ENCODE assay signal across 22 cellular contexts in the genomic region with DNA sequence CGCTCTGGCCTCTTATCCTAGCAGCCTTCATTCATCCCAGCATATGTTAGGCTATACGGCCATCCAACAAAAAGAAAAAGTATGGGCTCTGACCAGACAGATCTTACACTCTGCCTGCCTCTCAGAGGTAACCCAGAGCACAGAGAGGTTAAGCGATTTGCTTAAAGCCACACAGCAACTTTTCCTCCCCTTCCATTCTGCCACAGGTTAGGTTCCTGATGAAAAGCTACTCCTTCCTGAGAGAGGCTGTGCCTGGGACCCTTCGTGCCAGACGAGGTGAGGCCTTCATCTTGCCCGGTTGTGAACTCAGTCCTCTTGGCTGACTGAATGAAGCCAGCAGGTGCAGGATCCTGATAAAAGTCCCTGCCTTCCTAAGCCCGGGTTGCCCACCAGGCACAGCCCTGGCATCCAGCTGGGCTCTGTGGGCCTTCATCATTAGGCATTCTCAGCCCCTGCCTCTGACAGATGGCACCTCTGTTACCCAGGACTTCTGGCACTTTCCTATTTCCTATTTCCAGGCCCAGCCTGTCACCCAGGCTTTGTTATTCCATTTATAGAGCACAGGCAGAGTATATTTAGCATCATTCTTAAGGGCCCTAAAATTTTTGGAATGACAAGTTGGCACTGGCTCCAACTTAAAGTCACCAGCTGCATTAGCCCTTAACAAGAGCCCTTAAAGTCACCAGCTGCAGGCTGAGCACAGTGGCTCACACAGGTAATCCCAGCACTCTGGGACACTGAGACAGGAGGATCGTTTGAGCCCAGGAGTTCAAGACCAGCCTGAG. TPM values are rescaled to one million over a fixed set of nuclear protein-coding genes. Genes with fewer than 3 reads are reported as not detected.
DNase-seq lines count a peak whose midpoint lies in the region; ATAC-seq and TF ChIP-seq lines count a peak whose summit lies in the region.
"Had no signal": no experiment of that assay in that cellular context is flagged by ENCODE, and none has a peak within 500 bp of the region (broad histone marks: within the 10 kb centered on the region; RNA-seq: fewer than 3 reads in every experiment).

No MANE protein-coding gene starts in this region.

- intact Hi-C loops in heart left ventricle (cut with DNase I): loop anchor here in 2 of 10 donors (5.0 kb wide), 2 partner anchors 36 to 41 kb away; no protein-coding TSS in a partner anchor
- intact Hi-C loops in gastrocnemius medialis (cut with DNase I; ENCODE audit: low total_unique reads): no loop called here

- ATAC-seq in heart left ventricle (peak; percentile 85 to 92 (median 90)), gastrocnemius medialis (peak; percentile 76 to 77), HG03571 (IDR thresholded peaks at IDR 0.05; ENCODE audit: unreplicated experiment) (no peak)
- ATAC-seq: activated CD4-positive, CD25-positive, alpha-beta regulatory T cell treated with anti-CD3 and anti-CD28 coated beads, Interleukin-2, amount 50 U/mL, for 24 hours; effector memory CD8-positive, alpha-beta T cell; naive thymus-derived CD4-positive, alpha-beta T cell; PC-3 had no signal

- DNase-seq in NCI-H2029 treated with DMSO at 0.1 percent for 48 hours (lab: John Stamatoyannopoulos, UW) (peak; percentile 2), NCI-H2029 (lab: John Stamatoyannopoulos, UW) (no peak), NCI-H524 treated with DMSO at 0.1 percent for 48 hours (lab: John Stamatoyannopoulos, UW) (peak; percentile 81), heart left ventricle (peak in 4 of 5 donors; percentile 39 to 61 (median 46)), gastrocnemius medialis (no peak), Peyer's patch (no peak), UCSD-AML1 (lab: John Stamatoyannopoulos, UW; ENCODE audit: unreplicated experiment) (no peak)
- DNase-seq: 8988T; activated effector memory CD4-positive, alpha-beta T cell treated with Interleukin-2 at 50 U/mL for 16 hours; effector memory CD8-positive, alpha-beta T cell; mammary epithelial cell; naive thymus-derived CD4-positive, alpha-beta T cell; NCI-H2081 treated with DMSO at 0.1 percent for 48 hours; NCI-H748 treated with DMSO at 0.1 percent for 48 hours; PC-3; stimulated activated CD4-positive, alpha-beta T cell treated with anti-CD3 and anti-CD28 coated beads, Interleukin-12 subunit alpha, Interleukin-12 subunit beta, amount 100 ng/mL, for 4 hours; T-helper 9 cell had no signal

- no peaks in the 10 kb centered on the region for H3K9me3 ChIP-seq in heart left ventricle
- H3K9me3 ChIP-seq in gastrocnemius medialis: no peaks in the 10 kb centered on the region
- H3K9me3 ChIP-seq in Peyer's patch: no peaks in the 10 kb centered on the region
- H3K9me3 ChIP-seq: BLaER1 treated with 17β-estradiol and CSF1 and Interleukin-3, amounts not matched to agents 10 nM and 100 nM; tibial nerve had no signal

- no peak overlapping the region for H3K4me3 ChIP-seq in heart left ventricle
- no peak overlapping the region for H3K4me3 ChIP-seq in gastrocnemius medialis
- no peak overlapping the region for H3K4me3 ChIP-seq in Peyer's patch
- H3K4me3 ChIP-seq: BLaER1 treated with 17β-estradiol and CSF1 and Interleukin-3, amounts not matched to agents 10 nM and 100 nM; tibial nerve had no signal

- H3K36me3 ChIP-seq in heart left ventricle: no peaks in the 10 kb centered on the region
- H3K36me3 ChIP-seq in gastrocnemius medialis: no peaks in the 10 kb centered on the region
- no peaks in the 10 kb centered on the region for H3K36me3 ChIP-seq in Peyer's patch
- H3K36me3 ChIP-seq: BLaER1 treated with 17β-estradiol and CSF1 and Interleukin-3, amounts not matched to agents 10 nM and 100 nM; tibial nerve had no signal

- H3K4me1 ChIP-seq in heart left ventricle: peaks cover 0 to 14% (median 7%) of the 10 kb centered on the region in 12 donors
- H3K4me1 ChIP-seq in gastrocnemius medialis: peaks cover 5 to 16% of the 10 kb centered on the region in 2 donors
- no peaks in the 10 kb centered on the region for H3K4me1 ChIP-seq in Peyer's patch
- H3K4me1 ChIP-seq: BLaER1 treated with 17β-estradiol and CSF1 and Interleukin-3, amounts not matched to agents 10 nM and 100 nM; tibial nerve had no signal

- no peaks in the 10 kb centered on the region for H3K27me3 ChIP-seq in heart left ventricle
- H3K27me3 ChIP-seq in gastrocnemius medialis: no peaks in the 10 kb centered on the region
- H3K27me3 ChIP-seq in Peyer's patch: no peaks in the 10 kb centered on the region
- H3K27me3 ChIP-seq: BLaER1 treated with 17β-estradiol and CSF1 and Interleukin-3, amounts not matched to agents 10 nM and 100 nM; tibial nerve had no signal

- TF ChIP-seq CTCF in heart left ventricle (IDR thresholded peaks at IDR 0.05) (no peak), gastrocnemius medialis (IDR thresholded peaks at IDR 0.05 in 4 of 5, conservative IDR thresholded peaks at IDR 0.05 in 1 of 5) (no peak), Peyer's patch (IDR thresholded peaks at IDR 0.05) (no peak)

- in situ Hi-C loops in gastrocnemius medialis (cut with MboI; ENCODE audit: low sequenced_read_pairs in 4 of 4): loop anchor here in 1 of 4 donors (25.0 kb wide), 1 partner anchor 229 kb away; no protein-coding TSS in a partner anchor

- WGBS in heart left ventricle, 4 donors: 59 to 74% (median 67%) methylated on average over 7 to 8 of the region's 8 CpGs

- TF ChIP-seq POLR2A in heart left ventricle (IDR thresholded peaks at IDR 0.05): no peak
- no peak for TF ChIP-seq POLR2A in gastrocnemius medialis (IDR thresholded peaks at IDR 0.05)
- no peak for TF ChIP-seq POLR2A in Peyer's patch (IDR thresholded peaks at IDR 0.05)

- H3K27ac ChIP-seq in heart left ventricle: peak overlapping the region; percentile 45 to 97 (median 78)
- H3K27ac ChIP-seq in gastrocnemius medialis: peak overlapping the region in 3 of 4 donors; percentile 42 to 72 (median 53)
- H3K27ac ChIP-seq in Peyer's patch: no peak overlapping the region
- H3K27ac ChIP-seq: BLaER1 treated with 17β-estradiol and CSF1 and Interleukin-3, amounts not matched to agents 10 nM and 100 nM; tibial nerve had no signal

RNA-seq across cellular contexts. Expression of a gene that starts 12.8 kb away (rescaled TPM):
- under 1 TPM in 2 of 9 donors, not detected in 7; 0.20 to 0.27 TPM for total RNA-seq in heart left ventricle
- not detected for polyA plus RNA-seq in heart left ventricle
- not detected for total RNA-seq in gastrocnemius medialis
- 10 to 100 TPM in 3 of 4 donors, not detected in 1; 13.3 to 55.0 (median 34.5) TPM for total RNA-seq in Peyer's patch
- total RNA-seq: SK-MEL-5 had no signal

RNA-seq across cellular contexts. Expression of a gene that starts 18.6 kb away (rescaled TPM):
- 100 to 1,000 TPM in 3 of 9 donors, 10 to 100 TPM in 6; 18.3 to 132 (median 42.6) TPM for total RNA-seq in heart left ventricle
- polyA plus RNA-seq in heart left ventricle: 10 to 100 TPM; 28.8 to 81.6 TPM
- 100 to 1,000 TPM in 1 of 4 donors, 10 to 100 TPM in 3; 67.3 to 143 (median 77.4) TPM for total RNA-seq in gastrocnemius medialis
- 100 to 1,000 TPM in 2 of 4 donors, 10 to 100 TPM in 2; 68.5 to 191 (median 128) TPM for total RNA-seq in Peyer's patch

RNA-seq across cellular contexts. Expression of a gene that starts 36.9 kb away (rescaled TPM):
- total RNA-seq in heart left ventricle (10 to 100 TPM; 42.9 to 72.6 (median 48.5) TPM), gastrocnemius medialis (10 to 100 TPM; 15.9 to 29.5 (median 25.5) TPM), Peyer's patch (10 to 100 TPM; 27.8 to 38.7 (median 34.8) TPM)
- polyA plus RNA-seq in heart left ventricle: 10 to 100 TPM; 26.0 to 94.7 TPM

Comparison
In these comparisons a context has a peak if more than half of its experiments do, and no peak if none do; other contexts are left out.
1. DNase-seq: peak in NCI-H2029 treated with DMSO at 0.1 percent for 48 hours (single experiment), NCI-H524 treated with DMSO at 0.1 percent for 48 hours (single experiment) and heart left ventricle (4 of 5); none in NCI-H2029 (single experiment), gastrocnemius medialis (0 of 2), Peyer's patch (0 of 3) and UCSD-AML1 (single experiment).
2. H3K27ac ChIP-seq: peak in heart left ventricle (12 of 12) and gastrocnemius medialis (3 of 4); none in Peyer's patch (0 of 4).